In genomic region chr19:55644842-55645511, GRCh38 we compare ENCODE assay signal across 10 cellular contexts. TPM values are rescaled to one million over a fixed set of nuclear protein-coding genes. Genes with fewer than 3 reads are reported as not detected.
DNase-seq lines count a peak whose midpoint lies in the region; ATAC-seq, FAIRE-seq and TF ChIP-seq lines count a peak whose summit lies in the region.
"Had no signal": no experiment of that assay in that cellular context is flagged by ENCODE, and none has a peak within 500 bp of the region (broad histone marks: within the 10 kb centered on the region; RNA-seq: fewer than 3 reads in every experiment).

No MANE protein-coding gene starts in this region.

- 96% methylated on average over 28 of the region's 28 CpGs; no CpG with 5 or more reads in 1 of the 2 experiments for WGBS in H1 (ENCODE audit: extremely low coverage in 1 of 2, insufficient coverage in 1 of 2, insufficient read length in 1 of 2, insufficient replicate concordance in 2 of 2, low coverage in 1 of 2, low lambda C conversion rate in 2 of 2, missing lambda C conversion rate in 1 of 2), 2 experiments
- no CpG with 5 or more reads among the region's 28 CpGs for WGBS in neuronal stem cell (ENCODE audit: extremely low coverage in 2 of 2, insufficient read length in 2 of 2, insufficient replicate concordance in 1 of 2), 2 donors

- H3K9ac ChIP-seq in NT2/D1 (ENCODE audit: insufficient read length, low read depth), result peak overlapping the region; percentile 94
- peak overlapping the region in 1 of 4 experiments; percentile 79; a peak in 3 of 7 replicates for H3K9ac ChIP-seq in H1 (replicated peaks in 1 of 4; ENCODE audit: extremely low read depth in 1 of 4, low read depth in 3 of 4, low read length in 3 of 4)
- H3K9ac ChIP-seq in neuronal stem cell (ENCODE audit: low read depth, low read length, poor library complexity), result no peak overlapping the region

- H2BK12ac ChIP-seq in H1 (ENCODE audit: low read depth, low read length) (no peak overlapping the region), neuronal stem cell (ENCODE audit: low read length) (peak overlapping the region; percentile 58)

- H2BK5ac ChIP-seq in H1 (ENCODE audit: low read depth, low read length) (no peak overlapping the region), neuronal stem cell (ENCODE audit: low read length) (no peak overlapping the region)

- peaks cover 13% of the 10 kb centered on the region for H3K4me1 ChIP-seq in NT2/D1 (ENCODE audit: insufficient read depth, insufficient read length)
- peaks cover 0 to 21% (median 12%) of the 10 kb centered on the region in 4 experiments; a peak in 6 of 7 replicates for H3K4me1 ChIP-seq in H1 (replicated peaks in 1 of 4; ENCODE audit: control insufficient read depth in 3 of 4, insufficient read depth in 4 of 4, low read length in 3 of 4)
- H3K4me1 ChIP-seq in neuronal stem cell (ENCODE audit: control insufficient read depth in 2 of 2, insufficient read depth in 1 of 2, low read depth in 1 of 2, low read length in 2 of 2), result peaks cover 25 to 31% of the 10 kb centered on the region in 2 donors

- CTCF ChIA-PET in H1 (lab: Charles Lee; ENCODE audit: partially characterized antibody), result interaction anchor here (4.0 to 6.9 kb wide), 3 partner anchors 8 to 13 kb away, joined by 18 to 56 read pairs (median 30); no protein-coding TSS in a partner anchor

- no peak overlapping the region for H3K4ac ChIP-seq in H1 (replicated peaks; ENCODE audit: insufficient read length, low read depth, low read length)
- H3K4ac ChIP-seq in neuronal stem cell (ENCODE audit: low read length), result no peak overlapping the region

- DNase-seq in GM12865 (ENCODE audit: low read depth), result peak; percentile 35
- no peak for DNase-seq in NT2/D1 (ENCODE audit: low read depth, low spot score)
- DNase-seq in H1 (ENCODE audit: low read depth in 1 of 2, low spot score in 2 of 2), result no peak
- no peak for DNase-seq in neuronal stem cell (ENCODE audit: low spot score)
- DNase-seq in sciatic nerve (ENCODE audit: low spot score), result no peak
- no peak for DNase-seq in SK-N-DZ (ENCODE audit: low spot score)
- no peak for DNase-seq in activated effector memory CD4-positive, alpha-beta T cell treated with Interleukin-2 at 50 U/mL for 16 hours
- DNase-seq in HUDEP-2 (lab: John Stamatoyannopoulos, UW; ENCODE audit: unreplicated experiment in 76 of 76), result no peak
- DNase-seq: NCI-H510A, upper lobe of right lung had no signal

- no peaks in the 10 kb centered on the region for H3K9me3 ChIP-seq in NT2/D1 (ENCODE audit: insufficient read depth, low read length)
- no peaks in the 10 kb centered on the region; a peak in 1 of 4 replicates for H3K9me3 ChIP-seq in H1 (ENCODE audit: insufficient read depth in 2 of 2, low read depth in 1 of 2, low read length in 1 of 2)
- H3K9me3 ChIP-seq in neuronal stem cell (replicated peaks in 1 of 2; ENCODE audit: control insufficient read depth in 2 of 2, insufficient read depth in 1 of 2, low read depth in 1 of 2, low read length in 2 of 2), result no peaks in the 10 kb centered on the region
- H3K9me3 ChIP-seq: upper lobe of right lung had no signal

- no peak overlapping the region for H2BK20ac ChIP-seq in H1 (ENCODE audit: low read length)

- H3K14ac ChIP-seq in H1 (ENCODE audit: insufficient read length) (no peak overlapping the region), neuronal stem cell (ENCODE audit: low read length) (no peak overlapping the region)

- no peak overlapping the region for H4K5ac ChIP-seq in H1 (ENCODE audit: insufficient read length, low read depth, low read length)

- intact Hi-C loops in sciatic nerve (cut with DNase I), result no loop called here

- H3K36me3 ChIP-seq in NT2/D1 (ENCODE audit: insufficient read depth, insufficient read length, low read length) (peaks cover 26% of the 10 kb centered on the region), H1 (ENCODE audit: control insufficient read depth in 2 of 4, insufficient read depth in 4 of 4, low read length in 3 of 4) (peaks cover 7 to 13% (median 10%) of the 10 kb centered on the region in 4 experiments), neuronal stem cell (replicated peaks in 1 of 2; ENCODE audit: control insufficient read depth in 2 of 2, insufficient read depth in 2 of 2, low read length in 2 of 2) (peaks cover 21 to 23% of the 10 kb centered on the region in 2 donors)

- H3K23ac ChIP-seq in H1 (ENCODE audit: insufficient read length) (no peak overlapping the region), neuronal stem cell (ENCODE audit: low read depth, low read length, poor library complexity) (peak overlapping the region; percentile 85)

- no peak overlapping the region for H2BK120ac ChIP-seq in H1 (replicated peaks; ENCODE audit: low read depth, low read length)
- no peak overlapping the region for H2BK120ac ChIP-seq in neuronal stem cell (ENCODE audit: low read depth, low read length)

- TF ChIP-seq CTCF in GM12865 (IDR thresholded peaks at IDR 0.05; ENCODE audit: insufficient read depth, low read depth, low read length, missing control alignments) (no peak), H1 (IDR thresholded peaks at IDR 0.05; ENCODE audit: control extremely low read depth in 1 of 3, insufficient read depth in 1 of 3, low read depth in 1 of 3, low read length in 3 of 3) (no peak)

- H2BK15ac ChIP-seq in H1 (ENCODE audit: low read length) (no peak overlapping the region), neuronal stem cell (ENCODE audit: low read length) (no peak overlapping the region)

- H2AFZ ChIP-seq in H1 (ENCODE audit: low read length) (no peak overlapping the region), neuronal stem cell (ENCODE audit: low read length) (no peak overlapping the region)

- no peak for FAIRE-seq in H1 (lab: Jason Lieb, UNC)

- H4K20me1 ChIP-seq in H1 (replicated peaks in 1 of 2; ENCODE audit: control insufficient read depth in 1 of 2, insufficient read depth in 2 of 2, low read length in 2 of 2), result peaks cover 0 to 4% of the 10 kb centered on the region in 2 experiments

- no peak overlapping the region for H3K27ac ChIP-seq in H1 (ENCODE audit: low read depth, low read length)
- no peak overlapping the region for H3K27ac ChIP-seq in neuronal stem cell (replicated peaks; ENCODE audit: low read length)
- H3K27ac ChIP-seq: upper lobe of right lung had no signal

- H2AK5ac ChIP-seq in H1 (ENCODE audit: low read depth, low read length) (no peak overlapping the region), neuronal stem cell (ENCODE audit: low read depth, low read length) (peak overlapping the region; percentile 56)

- TF ChIP-seq POLR2A in H1 (IDR thresholded peaks at IDR 0.05; ENCODE audit: control extremely low read depth in 1 of 2, low read depth in 2 of 2, low read length in 2 of 2), result no peak

- peaks cover 4 to 21% of the 10 kb centered on the region in 2 experiments; a peak in 3 of 4 replicates for H3K79me2 ChIP-seq in H1 (ENCODE audit: control insufficient read depth in 1 of 2, insufficient read depth in 2 of 2, low read length in 2 of 2)

- POLR2A ChIA-PET in H1 (lab: Charles Lee; ENCODE audit: partially characterized antibody), result interaction anchor here (0.6 to 9.2 kb wide), 7 partner anchors 8 to 1196 kb away, joined by 3 to 96 read pairs (median 3); partner anchors contain the start of genes LENG8 and ZNF784

- H3K23me2 ChIP-seq in H1 (ENCODE audit: low read depth, low read length), result peaks cover 36% of the 10 kb centered on the region

- no peak for TF ChIP-seq EP300 in H1 (IDR thresholded peaks at IDR 0.05; ENCODE audit: borderline replicate concordance in 1 of 2, low read depth in 2 of 2, low read length in 2 of 2)

- no peaks in the 10 kb centered on the region for H3K27me3 ChIP-seq in NT2/D1 (ENCODE audit: insufficient read depth, insufficient read length)
- no peaks in the 10 kb centered on the region for H3K27me3 ChIP-seq in H1 (replicated peaks in 1 of 4; ENCODE audit: control insufficient read depth in 3 of 4, extremely low read depth in 1 of 4, insufficient read depth in 3 of 4, low read length in 3 of 4)
- H3K27me3 ChIP-seq in neuronal stem cell (ENCODE audit: control insufficient read depth in 3 of 3, insufficient read depth in 3 of 3, low read depth in 1 of 3, low read length in 3 of 3), result no peaks in the 10 kb centered on the region
- H3K27me3 ChIP-seq: upper lobe of right lung had no signal

- no peak overlapping the region for H3K56ac ChIP-seq in H1 (replicated peaks; ENCODE audit: insufficient read length, low read depth, low read length)

- H4K91ac ChIP-seq in H1 (replicated peaks; ENCODE audit: insufficient read length, low read length) (no peak overlapping the region), neuronal stem cell (ENCODE audit: low read depth, low read length, poor library complexity) (no peak overlapping the region)

- peak overlapping the region; percentile 92 for H3K4me3 ChIP-seq in GM12865 (ENCODE audit: low read depth, low read length)
- H3K4me3 ChIP-seq in NT2/D1 (ENCODE audit: insufficient read length, low read depth), result peak overlapping the region; percentile 72
- H3K4me3 ChIP-seq in H1 (ENCODE audit: extremely low read depth in 1 of 4, insufficient read depth in 2 of 4, low read depth in 3 of 4, low read length in 4 of 4), result peak overlapping the region in 3 of 4 experiments; percentile 85 to 98 (median 91); a peak in 4 of 8 replicates
- H3K4me3 ChIP-seq in neuronal stem cell (ENCODE audit: low read length in 2 of 2), result peak overlapping the region in 1 of 2 donors; percentile 94

- peaks cover 11% of the 10 kb centered on the region for H3K79me1 ChIP-seq in H1 (ENCODE audit: low read depth, low read length)
- H3K79me1 ChIP-seq in neuronal stem cell (ENCODE audit: low read depth, low read length), result peaks cover 36% of the 10 kb centered on the region

- peak overlapping the region; percentile 59; the same call in 1 of the 2 replicates for H4K8ac ChIP-seq in H1 (ENCODE audit: extremely low read depth, insufficient read depth, low read length)
- H4K8ac ChIP-seq in neuronal stem cell (ENCODE audit: low read depth, low read length), result no peak overlapping the region

- ATAC-seq in sciatic nerve, result no peak
- ATAC-seq: upper lobe of right lung had no signal

- TF ChIP-seq RAD21 in H1 (IDR thresholded peaks at IDR 0.05 in 1 of 2, conservative IDR thresholded peaks at IDR 0.05 in 1 of 2; ENCODE audit: low read depth in 2 of 2, low read length in 2 of 2), result no peak

- H3K4me2 ChIP-seq in H1 (ENCODE audit: insufficient read depth in 1 of 2, low read depth in 2 of 2, low read length in 2 of 2) (peak overlapping the region; percentile 90 to 99), neuronal stem cell (ENCODE audit: insufficient read depth, low read length, poor library complexity, severe bottlenecking) (no peak overlapping the region)

- H3K18ac ChIP-seq in H1 (ENCODE audit: extremely low read depth, low read length) (no peak overlapping the region), neuronal stem cell (ENCODE audit: low read length) (no peak overlapping the region)

RNA-seq across cellular contexts. Expression of gene ZNF581, which starts 1.5 kb away (rescaled TPM):
- total RNA-seq in H1 (2021; fragmentation: NEBNext Ultra II Directional; extraction: Animal tissue kit (Norgen Biotek cat#: 25700)), result 73.0 and 76.0 TPM in 2 replicates
- 76.1 and 97.6 TPM in 2 replicates for polyA plus RNA-seq in H1 (2011; rRNA removed)
- 74.2 TPM for polyA plus RNA-seq in H1 (2011; cell fraction: cytosol; rRNA removed)
- polyA plus RNA-seq in H1 (2011; cell fraction: nucleus; rRNA removed), result 78.2 TPM
- polyA plus RNA-seq in H1 (2012, experiment 1 of 2), result 51.9 to 85.8 TPM (median 82.3 TPM) in 4 replicates
- 104 TPM for polyA plus RNA-seq in H1 (2012, experiment 2 of 2)
- 41.3 TPM for polyA plus RNA-seq in H1 (2013, experiment 1 of 2)
- polyA plus RNA-seq in H1 (2013, experiment 2 of 2), result 39.4 TPM
- 50.6 and 79.5 TPM in 2 replicates for polyA minus RNA-seq in H1 (2011; rRNA and poly(A)+ RNA removed)
- polyA minus RNA-seq in H1 (2011; cell fraction: cytosol; rRNA and poly(A)+ RNA removed), result 58.1 TPM
- 41.2 TPM for polyA minus RNA-seq in H1 (2011; cell fraction: nucleus; rRNA and poly(A)+ RNA removed)
- 37.9 TPM for polyA plus RNA-seq in neuronal stem cell (2013, experiment 1 of 2)
- 37.2 TPM for polyA plus RNA-seq in neuronal stem cell (2013, experiment 2 of 2)
- total RNA-seq in sciatic nerve, result 17.2 TPM
- polyA plus RNA-seq in SK-N-DZ (2014; cell fraction: cytosol; rRNA removed), result 12.8 and 16.3 TPM in 2 replicates
- polyA plus RNA-seq in SK-N-DZ (2014; cell fraction: nucleus; rRNA removed), result 13.8 and 14.5 TPM in 2 replicates

RNA-seq across cellular contexts. Expression of gene CCDC106, which starts 3.0 kb away (rescaled TPM):
- 19.1 and 20.1 TPM in 2 replicates for total RNA-seq in H1 (2021; fragmentation: NEBNext Ultra II Directional; extraction: Animal tissue kit (Norgen Biotek cat#: 25700))
- 12.0 and 19.4 TPM in 2 replicates for polyA plus RNA-seq in H1 (2011; rRNA removed)
- 10.8 TPM for polyA plus RNA-seq in H1 (2011; cell fraction: cytosol; rRNA removed)
- polyA plus RNA-seq in H1 (2011; cell fraction: nucleus; rRNA removed), result 24.2 TPM
- 11.2 to 17.6 TPM (median 16.0 TPM) in 4 replicates for polyA plus RNA-seq in H1 (2012, experiment 1 of 2)
- 17.1 TPM for polyA plus RNA-seq in H1 (2012, experiment 2 of 2)
- 17.2 TPM for polyA plus RNA-seq in H1 (2013, experiment 1 of 2)
- polyA plus RNA-seq in H1 (2013, experiment 2 of 2), result 16.7 TPM
- polyA minus RNA-seq in H1 (2011; rRNA and poly(A)+ RNA removed), result 2.7 TPM in 2 replicates
- 8.7 TPM for polyA minus RNA-seq in H1 (2011; cell fraction: cytosol; rRNA and poly(A)+ RNA removed)
- polyA minus RNA-seq in H1 (2011; cell fraction: nucleus; rRNA and poly(A)+ RNA removed), result 5.9 TPM
- 19.8 TPM for polyA plus RNA-seq in neuronal stem cell (2013, experiment 1 of 2)
- polyA plus RNA-seq in neuronal stem cell (2013, experiment 2 of 2), result 19.8 TPM
- 14.0 TPM for total RNA-seq in sciatic nerve
- polyA plus RNA-seq in SK-N-DZ (2014; cell fraction: cytosol; rRNA removed), result 12.5 and 14.6 TPM in 2 replicates
- 18.2 and 20.0 TPM in 2 replicates for polyA plus RNA-seq in SK-N-DZ (2014; cell fraction: nucleus; rRNA removed)

RNA-seq across cellular contexts. Expression of gene ZNF580, which starts 4.2 kb away (rescaled TPM):
- 24.6 and 26.3 TPM in 2 replicates for total RNA-seq in H1 (2021; fragmentation: NEBNext Ultra II Directional; extraction: Animal tissue kit (Norgen Biotek cat#: 25700))
- polyA plus RNA-seq in H1 (2011; rRNA removed), result 12.0 and 25.4 TPM in 2 replicates
- 12.6 TPM for polyA plus RNA-seq in H1 (2011; cell fraction: cytosol; rRNA removed)
- polyA plus RNA-seq in H1 (2011; cell fraction: nucleus; rRNA removed), result 28.3 TPM
- 21.8 to 34.3 TPM (median 31.2 TPM) in 4 replicates for polyA plus RNA-seq in H1 (2012, experiment 1 of 2)
- polyA plus RNA-seq in H1 (2012, experiment 2 of 2), result 20.7 TPM
- 18.6 TPM for polyA plus RNA-seq in H1 (2013, experiment 1 of 2)
- 17.5 TPM for polyA plus RNA-seq in H1 (2013, experiment 2 of 2)
- polyA minus RNA-seq in H1 (2011; rRNA and poly(A)+ RNA removed), result 3.1 and 4.8 TPM in 2 replicates
- 17.8 TPM for polyA minus RNA-seq in H1 (2011; cell fraction: cytosol; rRNA and poly(A)+ RNA removed)
- polyA minus RNA-seq in H1 (2011; cell fraction: nucleus; rRNA and poly(A)+ RNA removed), result 13.0 TPM
- polyA plus RNA-seq in neuronal stem cell (2013, experiment 1 of 2), result 42.3 TPM
- 43.4 TPM for polyA plus RNA-seq in neuronal stem cell (2013, experiment 2 of 2)
- 42.2 TPM for total RNA-seq in sciatic nerve
- 6.5 and 12.3 TPM in 2 replicates for polyA plus RNA-seq in SK-N-DZ (2014; cell fraction: cytosol; rRNA removed)
- 12.4 and 15.1 TPM in 2 replicates for polyA plus RNA-seq in SK-N-DZ (2014; cell fraction: nucleus; rRNA removed)

RNA-seq across cellular contexts. Expression of gene U2AF2, which starts 9.9 kb away (rescaled TPM):
- 252 and 269 TPM in 2 replicates for total RNA-seq in H1 (2021; fragmentation: NEBNext Ultra II Directional; extraction: Animal tissue kit (Norgen Biotek cat#: 25700))
- polyA plus RNA-seq in H1 (2011; rRNA removed), result 162 and 297 TPM in 2 replicates
- 279 TPM for polyA plus RNA-seq in H1 (2011; cell fraction: cytosol; rRNA removed)
- polyA plus RNA-seq in H1 (2011; cell fraction: nucleus; rRNA removed), result 769 TPM
- polyA plus RNA-seq in H1 (2012, experiment 1 of 2), result 233 to 309 TPM (median 276 TPM) in 4 replicates
- polyA plus RNA-seq in H1 (2012, experiment 2 of 2), result 266 TPM
- polyA plus RNA-seq in H1 (2013, experiment 1 of 2), result 137 TPM
- 126 TPM for polyA plus RNA-seq in H1 (2013, experiment 2 of 2)
- polyA minus RNA-seq in H1 (2011; rRNA and poly(A)+ RNA removed), result 135 TPM in 2 replicates
- 185 TPM for polyA minus RNA-seq in H1 (2011; cell fraction: cytosol; rRNA and poly(A)+ RNA removed)
- 146 TPM for polyA minus RNA-seq in H1 (2011; cell fraction: nucleus; rRNA and poly(A)+ RNA removed)
- 155 TPM for polyA plus RNA-seq in neuronal stem cell (2013, experiment 1 of 2)
- polyA plus RNA-seq in neuronal stem cell (2013, experiment 2 of 2), result 147 TPM
- total RNA-seq in sciatic nerve, result 127 TPM
- 120 and 160 TPM in 2 replicates for polyA plus RNA-seq in SK-N-DZ (2014; cell fraction: cytosol; rRNA removed)
- 129 and 133 TPM in 2 replicates for polyA plus RNA-seq in SK-N-DZ (2014; cell fraction: nucleus; rRNA removed)

RNA-seq across cellular contexts. Expression of gene ZNF784, which starts 20.6 kb away (rescaled TPM):
- total RNA-seq in H1 (2021; fragmentation: NEBNext Ultra II Directional; extraction: Animal tissue kit (Norgen Biotek cat#: 25700)), result 8.0 and 8.6 TPM in 2 replicates
- 6.5 and 9.8 TPM in 2 replicates for polyA plus RNA-seq in H1 (2011; rRNA removed)
- polyA plus RNA-seq in H1 (2011; cell fraction: cytosol; rRNA removed), result 7.1 TPM
- polyA plus RNA-seq in H1 (2011; cell fraction: nucleus; rRNA removed), result 25.5 TPM
- polyA plus RNA-seq in H1 (2012, experiment 1 of 2), result 7.0 to 11.1 TPM (median 10.1 TPM) in 4 replicates
- polyA plus RNA-seq in H1 (2012, experiment 2 of 2), result 8.3 TPM
- polyA plus RNA-seq in H1 (2013, experiment 1 of 2), result 3.9 TPM
- 3.9 TPM for polyA plus RNA-seq in H1 (2013, experiment 2 of 2)
- polyA minus RNA-seq in H1 (2011; rRNA and poly(A)+ RNA removed), result 5.2 and 8.4 TPM in 2 replicates
- 5.8 TPM for polyA minus RNA-seq in H1 (2011; cell fraction: cytosol; rRNA and poly(A)+ RNA removed)
- polyA minus RNA-seq in H1 (2011; cell fraction: nucleus; rRNA and poly(A)+ RNA removed), result 8.9 TPM
- polyA plus RNA-seq in neuronal stem cell (2013, experiment 1 of 2), result 6.9 TPM
- polyA plus RNA-seq in neuronal stem cell (2013, experiment 2 of 2), result 6.6 TPM
- total RNA-seq in sciatic nerve, result 4.0 TPM
- polyA plus RNA-seq in SK-N-DZ (2014; cell fraction: cytosol; rRNA removed), result 1.7 and 2.9 TPM in 2 replicates
- 1.5 and 1.7 TPM in 2 replicates for polyA plus RNA-seq in SK-N-DZ (2014; cell fraction: nucleus; rRNA removed)
